24 cellular contexts compared by ENCODE assay signal in the genomic region with DNA sequence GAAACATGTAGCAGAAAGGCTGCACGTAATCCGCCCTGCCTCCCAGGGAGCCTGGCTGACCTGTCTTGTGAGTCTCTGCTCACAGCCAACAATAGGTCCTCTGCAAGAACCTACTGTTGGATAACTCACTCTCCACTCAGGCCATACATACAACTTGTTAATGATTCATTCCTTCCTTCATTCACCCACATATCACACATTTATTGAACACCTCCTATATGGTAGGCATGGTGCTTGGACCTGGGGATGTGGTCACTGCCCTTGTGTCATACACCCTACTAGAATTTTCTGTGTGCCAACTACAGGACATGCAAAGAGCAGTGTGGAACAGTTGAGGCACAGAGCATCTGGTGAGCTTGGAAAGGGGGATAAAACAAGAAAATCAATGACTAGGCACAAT. TPM values are rescaled to one million over a fixed set of nuclear protein-coding genes. Genes with fewer than 3 reads are reported as not detected.
A peak's percentile ranks its signal among the peaks of the same experiment; 100 is the strongest.
DNase-seq lines count a peak whose midpoint lies in the region; ATAC-seq and TF ChIP-seq lines count a peak whose summit lies in the region.
"Had no signal": no experiment of that assay in that cellular context is flagged by ENCODE, and none has a peak within 500 bp of the region (broad histone marks: within the 10 kb centered on the region; RNA-seq: fewer than 3 reads in every experiment).

No MANE protein-coding gene starts in this region.

- no peak overlapping the region for H3K4me3 ChIP-seq in epithelial cell of esophagus (ENCODE audit: low read length)

- ATAC-seq in activated CD4-positive, alpha-beta T cell treated with anti-CD3 and anti-CD28 coated beads for 36 hours, result peak; percentile 17
- ATAC-seq in activated naive CD4-positive, alpha-beta T cell treated with anti-CD3 and anti-CD28 coated beads, Interleukin-2, amount 50 U/mL, for 72 hours, result peak; percentile 37 to 50
- no peak for ATAC-seq in effector memory CD8-positive, alpha-beta T cell (replicated peaks)
- ATAC-seq: Right ventricle myocardium inferior had no signal

- peaks cover 16% of the 10 kb centered on the region for H3K27me3 Mint-ChIP-seq in activated CD4-positive, alpha-beta T cell treated with anti-CD3 and anti-CD28 coated beads for 36 hours
- H3K27me3 Mint-ChIP-seq in effector memory CD8-positive, alpha-beta T cell, result peaks cover 11 to 15% of the 10 kb centered on the region in 2 donors

- no peaks in the 10 kb centered on the region for H3K9me3 Mint-ChIP-seq in activated CD4-positive, alpha-beta T cell treated with anti-CD3 and anti-CD28 coated beads for 36 hours (ENCODE audit: low read depth)
- H3K9me3 Mint-ChIP-seq in activated naive CD4-positive, alpha-beta T cell treated with anti-CD3 and anti-CD28 coated beads, Interleukin-2, amount 50 U/mL, for 72 hours, result peaks cover 0 to 4% of the 10 kb centered on the region in 2 donors
- H3K9me3 Mint-ChIP-seq in effector memory CD8-positive, alpha-beta T cell, result no peaks in the 10 kb centered on the region
- H3K9me3 Mint-ChIP-seq: CD8-positive, alpha-beta memory T cell had no signal

- POLR2A ChIA-PET in activated CD4-positive, alpha-beta T cell treated with anti-CD3 and anti-CD28 coated beads for 36 hours (lab: Charles Lee), result no interaction called here

- DNase-seq in activated CD4-positive, alpha-beta T cell treated with anti-CD3 and anti-CD28 coated beads for 36 hours, result peak; percentile 16
- DNase-seq in activated CD4-positive, alpha-beta T cell treated with anti-CD3 and anti-CD28 coated beads for 4 hours, result no peak
- no peak for DNase-seq in activated naive CD4-positive, alpha-beta T cell treated with anti-CD3 and anti-CD28 coated beads, Interleukin-2, amount 50 U/mL, for 72 hours (ENCODE audit: low spot score in 2 of 2)
- DNase-seq in activated naive CD4-positive, alpha-beta T cell treated with Interleukin-2 at 50 U/mL for 16 hours, result no peak
- DNase-seq in epithelial cell of esophagus (ENCODE audit: low read depth), result peak; percentile 20
- no peak for DNase-seq in effector memory CD8-positive, alpha-beta T cell
- no peak for DNase-seq in stimulated activated CD4-positive, alpha-beta T cell treated with anti-CD3 and anti-CD28 coated beads, Interleukin-12 subunit alpha, Interleukin-12 subunit beta, amount 100 ng/mL, for 4 hours
- DNase-seq in activated CD4-positive, CD25-positive, alpha-beta regulatory T cell treated with anti-CD3 and anti-CD28 coated beads, Interleukin-2, amount 50 U/mL, for 72 hours, result no peak
- DNase-seq: AML-193; Calu3; CD8-positive, alpha-beta memory T cell; DMS153; H7; Kasumi-1; NCI-H1694; NCI-H2081; NCI-H2171; NCI-H345; NCI-H524; NCI-H774 had no signal

- peaks cover 24% of the 10 kb centered on the region for H3K4me1 Mint-ChIP-seq in activated CD4-positive, alpha-beta T cell treated with anti-CD3 and anti-CD28 coated beads for 36 hours
- H3K4me1 Mint-ChIP-seq in effector memory CD8-positive, alpha-beta T cell (ENCODE audit: low read depth in 2 of 2), result peaks cover 5 to 7% of the 10 kb centered on the region in 2 donors

- intact Hi-C loops in activated CD4-positive, alpha-beta T cell treated with anti-CD3 and anti-CD28 coated beads for 36 hours (cut with DNase I, micrococcal nuclease), result loop anchor here in 1 of 2 experiments (5.0 kb wide), 2 partner anchors 71 to 166 kb away; a partner anchor contains a TSS

- TF ChIP-seq CTCF in epithelial cell of esophagus (IDR thresholded peaks at IDR 0.05; ENCODE audit: insufficient read depth, low read depth, low read length, missing control alignments), result no peak

- H3K36me3 Mint-ChIP-seq in activated CD4-positive, alpha-beta T cell treated with anti-CD3 and anti-CD28 coated beads for 36 hours (ENCODE audit: low read depth), result no peaks in the 10 kb centered on the region
- H3K36me3 Mint-ChIP-seq in activated naive CD4-positive, alpha-beta T cell treated with anti-CD3 and anti-CD28 coated beads, Interleukin-2, amount 50 U/mL, for 72 hours, result peaks cover 0 to under 1% of the 10 kb centered on the region in 2 donors
- no peaks in the 10 kb centered on the region for H3K36me3 Mint-ChIP-seq in effector memory CD8-positive, alpha-beta T cell (ENCODE audit: insufficient read depth)
- H3K36me3 Mint-ChIP-seq: CD8-positive, alpha-beta memory T cell had no signal

- no peak overlapping the region for H3K4me3 Mint-ChIP-seq in activated CD4-positive, alpha-beta T cell treated with anti-CD3 and anti-CD28 coated beads for 36 hours
- H3K4me3 Mint-ChIP-seq in effector memory CD8-positive, alpha-beta T cell, result no peak overlapping the region
- H3K4me3 Mint-ChIP-seq: CD8-positive, alpha-beta memory T cell had no signal

- CTCF ChIA-PET in activated CD4-positive, alpha-beta T cell treated with anti-CD3 and anti-CD28 coated beads for 36 hours (lab: Charles Lee), result interaction anchor here (1.8 kb wide), 1 partner anchor 8 kb away, joined by 12 read pairs; no protein-coding TSS in a partner anchor

- H3K27ac Mint-ChIP-seq in activated CD4-positive, alpha-beta T cell treated with anti-CD3 and anti-CD28 coated beads for 36 hours, result peak overlapping the region; percentile 76
- H3K27ac Mint-ChIP-seq in activated naive CD4-positive, alpha-beta T cell treated with anti-CD3 and anti-CD28 coated beads, Interleukin-2, amount 50 U/mL, for 72 hours, result peak overlapping the region in 1 of 2 donors; percentile 95
- H3K27ac Mint-ChIP-seq in effector memory CD8-positive, alpha-beta T cell, result no peak overlapping the region

RNA-seq across cellular contexts. Expression of a gene that starts 28.1 kb away (rescaled TPM):
- not detected for total RNA-seq in activated CD4-positive, alpha-beta T cell treated with anti-CD3 and anti-CD28 coated beads for 36 hours
- 1 to 10 TPM in 1 of 2 donors, under 1 TPM in 1; 0.14 to 1.4 TPM for total RNA-seq in activated naive CD4-positive, alpha-beta T cell treated with anti-CD3 and anti-CD28 coated beads, Interleukin-2, amount 50 U/mL, for 72 hours
- total RNA-seq: A172, G401, MCF 10A, Right ventricle myocardium inferior had no signal

Comparison
In these comparisons a context has a peak if more than half of its experiments do, and no peak if none do; other contexts are left out.
1. DNase-seq: peak in activated CD4-positive, alpha-beta T cell treated with anti-CD3 and anti-CD28 coated beads for 36 hours (single experiment) and epithelial cell of esophagus (single experiment); none in activated CD4-positive, alpha-beta T cell treated with anti-CD3 and anti-CD28 coated beads for 4 hours (0 of 2), activated naive CD4-positive, alpha-beta T cell treated with anti-CD3 and anti-CD28 coated beads, Interleukin-2, amount 50 U/mL, for 72 hours (0 of 2), activated naive CD4-positive, alpha-beta T cell treated with Interleukin-2 at 50 U/mL for 16 hours (single experiment), effector memory CD8-positive, alpha-beta T cell (0 of 3), stimulated activated CD4-positive, alpha-beta T cell treated with anti-CD3 and anti-CD28 coated beads, Interleukin-12 subunit alpha, Interleukin-12 subunit beta, amount 100 ng/mL, for 4 hours (single experiment) and activated CD4-positive, CD25-positive, alpha-beta regulatory T cell treated with anti-CD3 and anti-CD28 coated beads, Interleukin-2, amount 50 U/mL, for 72 hours (single experiment).